28 cellular contexts compared by ENCODE assay signal in genomic region chr11:72829178-72829577, GRCh38. TPM values are rescaled to one million over a fixed set of nuclear protein-coding genes. Genes with fewer than 3 reads are reported as not detected.
DNase-seq lines count a peak whose midpoint lies in the region; ATAC-seq and TF ChIP-seq lines count a peak whose summit lies in the region.
"Had no signal": no experiment of that assay in that cellular context is flagged by ENCODE, and none has a peak within 500 bp of the region (broad histone marks: within the 10 kb centered on the region; RNA-seq: fewer than 3 reads in every experiment).

No MANE protein-coding gene starts in this region.

- intact Hi-C loops in ascending aorta (cut with DNase I) = no loop called here

- H3K4me3 ChIP-seq in ascending aorta = no peak overlapping the region
- H3K4me3 ChIP-seq in right atrium auricular region = no peak overlapping the region
- H3K4me3 ChIP-seq: esophagus muscularis mucosa, Peyer's patch, sigmoid colon, SJSA1, upper lobe of right lung had no signal

- TF ChIP-seq CTCF in ascending aorta (IDR thresholded peaks at IDR 0.05) (no peak), right atrium auricular region (IDR thresholded peaks at IDR 0.05) (no peak)

- H3K27ac ChIP-seq in ascending aorta = no peak overlapping the region
- no peak overlapping the region for H3K27ac ChIP-seq in right atrium auricular region
- H3K27ac ChIP-seq: C4-2B, HL-60, SJSA1 had no signal

- no peak for DNase-seq in activated naive CD4-positive, alpha-beta T cell treated with anti-CD3 and anti-CD28 coated beads, Interleukin-2, amount 50 U/mL, for 72 hours (ENCODE audit: low spot score in 2 of 2)
- no peak for DNase-seq in activated naive CD4-positive, alpha-beta T cell treated with Interleukin-2 at 50 U/mL for 16 hours
- no peak for DNase-seq in central memory CD8-positive, alpha-beta T cell (ENCODE audit: low spot score in 2 of 2)
- DNase-seq in natural killer cell treated with Interleukin-12 subunit alpha and Interleukin-12 subunit beta and Interleukin-15 and Interleukin-18, amount 100 ng/mL, for 72 hours (ENCODE audit: low spot score) = no peak
- DNase-seq in DMS79 (lab: John Stamatoyannopoulos, UW) (no peak), ascending aorta (ENCODE audit: low spot score in 2 of 2) (no peak), right atrium auricular region (ENCODE audit: low spot score) (no peak)
- DNase-seq: ACHN; activated CD4-positive, alpha-beta T cell treated with anti-CD3 and anti-CD28 coated beads, Interleukin-2, amount 50 U/mL, for 4 hours; activated T-cell treated with anti-CD3 and anti-CD28 coated beads, Interleukin-2, amount 50 U/mL, for 1 hour; cerebellar nuclear complex; effector CD4-positive, alpha-beta T cell; H9; hypothalamus; NCI-H1105 treated with DMSO at 0.1 percent for 48 hours; NCI-H2107; NK-92 treated with Interleukin-12 subunit alpha and Interleukin-12 subunit beta, amount 100 ng/mL, for 24 hours; Peyer's patch; sigmoid colon; stimulated activated CD8-positive, alpha-beta memory T cell treated with anti-CD3 and anti-CD28 coated beads, Interleukin-4, amount 100 ng/mL, for 48 hours; T-helper 17 cell; upper lobe of right lung had no signal

- H3K27me3 Mint-ChIP-seq in central memory CD8-positive, alpha-beta T cell = no peaks in the 10 kb centered on the region
- no peaks in the 10 kb centered on the region for H3K27me3 Mint-ChIP-seq in natural killer cell treated with Interleukin-12 subunit alpha and Interleukin-12 subunit beta and Interleukin-15 and Interleukin-18, amount 100 ng/mL, for 72 hours
- H3K27me3 Mint-ChIP-seq: activated naive CD8-positive, alpha-beta T cell; T-helper 17 cell had no signal

- H3K4me1 ChIP-seq in ascending aorta (peaks cover 17 to 26% of the 10 kb centered on the region in 2 donors), right atrium auricular region (peaks cover 0 to 40% of the 10 kb centered on the region in 2 donors)

- H3K9me3 Mint-ChIP-seq in activated naive CD4-positive, alpha-beta T cell treated with anti-CD3 and anti-CD28 coated beads, Interleukin-2, amount 50 U/mL, for 72 hours = no peaks in the 10 kb centered on the region
- no peaks in the 10 kb centered on the region for H3K9me3 Mint-ChIP-seq in central memory CD8-positive, alpha-beta T cell
- H3K9me3 Mint-ChIP-seq in natural killer cell treated with Interleukin-12 subunit alpha and Interleukin-12 subunit beta and Interleukin-15 and Interleukin-18, amount 100 ng/mL, for 72 hours = no peaks in the 10 kb centered on the region
- H3K9me3 Mint-ChIP-seq: H9 had no signal

- H3K36me3 Mint-ChIP-seq in activated naive CD4-positive, alpha-beta T cell treated with anti-CD3 and anti-CD28 coated beads, Interleukin-2, amount 50 U/mL, for 72 hours = no peaks in the 10 kb centered on the region
- H3K36me3 Mint-ChIP-seq in central memory CD8-positive, alpha-beta T cell (ENCODE audit: insufficient read depth) = peaks cover 26% of the 10 kb centered on the region
- H3K36me3 Mint-ChIP-seq in natural killer cell treated with Interleukin-12 subunit alpha and Interleukin-12 subunit beta and Interleukin-15 and Interleukin-18, amount 100 ng/mL, for 72 hours = no peaks in the 10 kb centered on the region
- H3K36me3 Mint-ChIP-seq: activated naive CD8-positive, alpha-beta T cell had no signal

- peaks cover 24% of the 10 kb centered on the region for H3K4me1 Mint-ChIP-seq in central memory CD8-positive, alpha-beta T cell
- H3K4me1 Mint-ChIP-seq in natural killer cell treated with Interleukin-12 subunit alpha and Interleukin-12 subunit beta and Interleukin-15 and Interleukin-18, amount 100 ng/mL, for 72 hours (ENCODE audit: low read depth in 2 of 2) = peaks cover 31% of the 10 kb centered on the region in 2 donors

- H3K27me3 ChIP-seq in ascending aorta = no peaks in the 10 kb centered on the region
- H3K27me3 ChIP-seq in right atrium auricular region = no peaks in the 10 kb centered on the region
- H3K27me3 ChIP-seq: esophagus muscularis mucosa, Peyer's patch, sigmoid colon, SJSA1, upper lobe of right lung had no signal

- H3K36me3 ChIP-seq in ascending aorta (peaks cover 0 to 7% of the 10 kb centered on the region in 2 donors), right atrium auricular region (peaks cover 7% of the 10 kb centered on the region)

- no peak for ATAC-seq in activated naive CD4-positive, alpha-beta T cell treated with anti-CD3 and anti-CD28 coated beads, Interleukin-2, amount 50 U/mL, for 72 hours
- ATAC-seq in central memory CD8-positive, alpha-beta T cell (replicated peaks; ENCODE audit: extremely low read depth, poor library complexity, severe bottlenecking) = no peak
- no peak for ATAC-seq in natural killer cell treated with Interleukin-12 subunit alpha and Interleukin-12 subunit beta and Interleukin-15 and Interleukin-18, amount 100 ng/mL, for 72 hours
- no peak for ATAC-seq in GM18511 (IDR thresholded peaks at IDR 0.05; ENCODE audit: unreplicated experiment)
- ATAC-seq: T-helper 17 cell, upper lobe of right lung had no signal

- H3K4me3 Mint-ChIP-seq in central memory CD8-positive, alpha-beta T cell = no peak overlapping the region
- H3K4me3 Mint-ChIP-seq in natural killer cell treated with Interleukin-12 subunit alpha and Interleukin-12 subunit beta and Interleukin-15 and Interleukin-18, amount 100 ng/mL, for 72 hours = peak overlapping the region; percentile 64
- H3K4me3 Mint-ChIP-seq: activated naive CD8-positive, alpha-beta T cell; H9; T-helper 17 cell had no signal

- H3K9me3 ChIP-seq in ascending aorta = no peaks in the 10 kb centered on the region
- no peaks in the 10 kb centered on the region for H3K9me3 ChIP-seq in right atrium auricular region
- H3K9me3 ChIP-seq: esophagus muscularis mucosa, Peyer's patch, sigmoid colon, SJSA1, upper lobe of right lung had no signal

- H3K27ac Mint-ChIP-seq in activated naive CD4-positive, alpha-beta T cell treated with anti-CD3 and anti-CD28 coated beads, Interleukin-2, amount 50 U/mL, for 72 hours = peak overlapping the region; percentile 50 to 83
- peak overlapping the region; percentile 83 for H3K27ac Mint-ChIP-seq in central memory CD8-positive, alpha-beta T cell (ENCODE audit: low read depth)
- H3K27ac Mint-ChIP-seq in natural killer cell treated with Interleukin-12 subunit alpha and Interleukin-12 subunit beta and Interleukin-15 and Interleukin-18, amount 100 ng/mL, for 72 hours = peak overlapping the region; percentile 81 to 90

RNA-seq across cellular contexts. Expression of gene ATG16L2, which starts 15.0 kb away (rescaled TPM):
- total RNA-seq in activated naive CD4-positive, alpha-beta T cell treated with anti-CD3 and anti-CD28 coated beads, Interleukin-2, amount 50 U/mL, for 72 hours = 100 to 1,000 TPM in 1 of 2 donors, 10 to 100 TPM in 1; 64.2 to 189 TPM
- total RNA-seq in natural killer cell treated with Interleukin-12 subunit alpha and Interleukin-12 subunit beta and Interleukin-15 and Interleukin-18, amount 100 ng/mL, for 72 hours = 100 to 1,000 TPM in 1 of 2 donors, 10 to 100 TPM in 1; 74.7 to 113 TPM
- total RNA-seq in ascending aorta = 21.2 TPM
- total RNA-seq in right atrium auricular region = 10 to 100 TPM in 1 of 2 donors, 1 to 10 TPM in 1; 9.0 to 10.0 TPM

RNA-seq across cellular contexts. Expression of gene STARD10, which starts 35.3 kb away (rescaled TPM):
- 10 to 100 TPM in 1 of 2 donors, 1 to 10 TPM in 1; 8.0 to 11.9 TPM for total RNA-seq in activated naive CD4-positive, alpha-beta T cell treated with anti-CD3 and anti-CD28 coated beads, Interleukin-2, amount 50 U/mL, for 72 hours
- total RNA-seq in natural killer cell treated with Interleukin-12 subunit alpha and Interleukin-12 subunit beta and Interleukin-15 and Interleukin-18, amount 100 ng/mL, for 72 hours = 10 to 100 TPM in 1 of 2 donors, 1 to 10 TPM in 1; 9.5 to 17.8 TPM
- total RNA-seq in ascending aorta (20.9 TPM), right atrium auricular region (100 to 1,000 TPM in 1 of 2 donors, 10 to 100 TPM in 1; 77.0 to 112 TPM)
